In genomic region chr20:13856356-13856755, GRCh38 we compare ENCODE assay signal across 16 cellular contexts.
DNase-seq lines count a peak whose midpoint lies in the region; ATAC-seq and TF ChIP-seq lines count a peak whose summit lies in the region.
"Had no signal": no experiment of that assay in that cellular context is flagged by ENCODE, and none has a peak within 500 bp of the region (broad histone marks: within the 10 kb centered on the region; RNA-seq: fewer than 3 reads in every experiment).

No MANE protein-coding gene starts in this region.

- H3K36me3 ChIP-seq in ascending aorta, result no peaks in the 10 kb centered on the region
- no peaks in the 10 kb centered on the region for H3K36me3 ChIP-seq in esophagus muscularis mucosa
- H3K36me3 ChIP-seq: BLaER1 had no signal

- H3K4me1 ChIP-seq in ascending aorta (peaks cover 0 to 6% of the 10 kb centered on the region in 2 donors), esophagus muscularis mucosa (peaks cover 12 to 33% (median 26%) of the 10 kb centered on the region in 4 donors)
- H3K4me1 ChIP-seq: BLaER1 had no signal

- no peak overlapping the region for H3K4me3 Mint-ChIP-seq in stimulated activated effector memory CD8-positive, alpha-beta T cell treated with anti-CD3 and anti-CD28 coated beads, Interleukin-12 subunit alpha, Interleukin-12 subunit beta, amount 100 ng/mL, for 72 hours
- H3K4me3 Mint-ChIP-seq: H9 had no signal

- intact Hi-C loops in ascending aorta (cut with DNase I), result no loop called here
- intact Hi-C loops in esophagus muscularis mucosa (cut with DNase I), result no loop called here

- peaks cover 3% of the 10 kb centered on the region for H3K9me3 Mint-ChIP-seq in stimulated activated effector memory CD8-positive, alpha-beta T cell treated with anti-CD3 and anti-CD28 coated beads, Interleukin-12 subunit alpha, Interleukin-12 subunit beta, amount 100 ng/mL, for 72 hours
- H3K9me3 Mint-ChIP-seq: H9 had no signal

- TF ChIP-seq POLR2A in esophagus muscularis mucosa (IDR thresholded peaks at IDR 0.05; ENCODE audit: low read depth), result no peak

- no peak overlapping the region for H3K27ac Mint-ChIP-seq in stimulated activated effector memory CD8-positive, alpha-beta T cell treated with anti-CD3 and anti-CD28 coated beads, Interleukin-12 subunit alpha, Interleukin-12 subunit beta, amount 100 ng/mL, for 72 hours

- TF ChIP-seq EP300 in esophagus muscularis mucosa (IDR thresholded peaks at IDR 0.05), result no peak

- no peaks in the 10 kb centered on the region for H3K9me3 ChIP-seq in ascending aorta
- H3K9me3 ChIP-seq in esophagus muscularis mucosa, result no peaks in the 10 kb centered on the region
- H3K9me3 ChIP-seq: BLaER1 had no signal

- peak; percentile 7 for DNase-seq in NCI-H2227 treated with DMSO at 0.1 percent for 48 hours (lab: John Stamatoyannopoulos, UW)
- no peak for DNase-seq in NCI-H2227 (lab: John Stamatoyannopoulos, UW; ENCODE audit: unreplicated experiment)
- peak; percentile 67 for DNase-seq in inferior parietal cortex (ENCODE audit: extremely low spot score)
- no peak for DNase-seq in stimulated activated effector memory CD8-positive, alpha-beta T cell treated with anti-CD3 and anti-CD28 coated beads, Interleukin-12 subunit alpha, Interleukin-12 subunit beta, amount 100 ng/mL, for 72 hours (ENCODE audit: low spot score in 2 of 2)
- no peak for DNase-seq in ascending aorta (ENCODE audit: low spot score in 2 of 2)
- DNase-seq in esophagus muscularis mucosa (ENCODE audit: extremely low spot score), result no peak
- DNase-seq in GDM1 (lab: John Stamatoyannopoulos, UW), result no peak
- DNase-seq: H9, MM.1S, NCI-H1105 treated with DMSO at 0.1 percent for 48 hours, NCI-H187 treated with DMSO at 0.1 percent for 48 hours, NCI-H526, PC-3 had no signal

- H3K36me3 Mint-ChIP-seq in stimulated activated effector memory CD8-positive, alpha-beta T cell treated with anti-CD3 and anti-CD28 coated beads, Interleukin-12 subunit alpha, Interleukin-12 subunit beta, amount 100 ng/mL, for 72 hours, result no peaks in the 10 kb centered on the region

- peak overlapping the region; percentile 67 for H3K27ac ChIP-seq in cingulate gyrus (ENCODE audit: low read depth, low read length)
- no peak overlapping the region for H3K27ac ChIP-seq in ascending aorta
- no peak overlapping the region for H3K27ac ChIP-seq in esophagus muscularis mucosa (replicated peaks in 1 of 4)
- H3K27ac ChIP-seq: 22Rv1, BLaER1 had no signal

- ATAC-seq in stimulated activated effector memory CD8-positive, alpha-beta T cell treated with anti-CD3 and anti-CD28 coated beads, Interleukin-12 subunit alpha, Interleukin-12 subunit beta, amount 100 ng/mL, for 72 hours, result peak; percentile 25
- ATAC-seq: PC-3 had no signal

- H3K4me3 ChIP-seq in ascending aorta (no peak overlapping the region), esophagus muscularis mucosa (no peak overlapping the region)
- H3K4me3 ChIP-seq: BLaER1 had no signal

- no peak for TF ChIP-seq CTCF in ascending aorta (IDR thresholded peaks at IDR 0.05)
- no peak for TF ChIP-seq CTCF in esophagus muscularis mucosa (IDR thresholded peaks at IDR 0.05)

- H3K27me3 ChIP-seq in ascending aorta (no peaks in the 10 kb centered on the region), esophagus muscularis mucosa (no peaks in the 10 kb centered on the region)
- H3K27me3 ChIP-seq: BLaER1 had no signal

- H3K4me1 Mint-ChIP-seq in stimulated activated effector memory CD8-positive, alpha-beta T cell treated with anti-CD3 and anti-CD28 coated beads, Interleukin-12 subunit alpha, Interleukin-12 subunit beta, amount 100 ng/mL, for 72 hours, result no peaks in the 10 kb centered on the region

- 76% methylated on average over 4 of the region's 4 CpGs for WGBS in esophagus muscularis mucosa

Comparison
In these comparisons a context has a peak if more than half of its experiments do, and no peak if none do; other contexts are left out.
1. DNase-seq: peak in NCI-H2227 treated with DMSO at 0.1 percent for 48 hours (single experiment) and inferior parietal cortex (single experiment); none in NCI-H2227 (single experiment), stimulated activated effector memory CD8-positive, alpha-beta T cell treated with anti-CD3 and anti-CD28 coated beads, Interleukin-12 subunit alpha, Interleukin-12 subunit beta, amount 100 ng/mL, for 72 hours (0 of 2), ascending aorta (0 of 2), esophagus muscularis mucosa (single experiment) and GDM1 (single experiment).